In genomic region chr6:31822038-31822821, GRCh38 we compare ENCODE assay signal across 8 cellular contexts. TPM values are rescaled to one million over a fixed set of nuclear protein-coding genes. Genes with fewer than 3 reads are reported as not detected.
DNase-seq lines count a peak whose midpoint lies in the region; ATAC-seq and TF ChIP-seq lines count a peak whose summit lies in the region.

No MANE protein-coding gene starts in this region.

- peak overlapping the region; percentile 98 for H3K27ac Mint-ChIP-seq in WTC11

- peaks cover 71% of the 10 kb centered on the region for H3K4me1 Mint-ChIP-seq in WTC11

- POLR2A ChIA-PET in WTC11 (lab: Charles Lee), result interaction anchor here (1.0 to 1.3 kb wide), 2 partner anchors 12 to 15 kb away, joined by 4 to 10 read pairs; partner anchors contain the start of gene LSM2

- H3K9me3 Mint-ChIP-seq in WTC11, result no peaks in the 10 kb centered on the region; the same call in 1 of the 2 replicates

- no peaks in the 10 kb centered on the region; the same call in 1 of the 2 replicates for H3K27me3 Mint-ChIP-seq in WTC11 (ENCODE audit: low read depth)

- in situ Hi-C loops in GM18951 (cut with MboI; ENCODE audit: low sequenced_read_pairs, unreplicated experiment), result no loop called here

- H3K36me3 Mint-ChIP-seq in WTC11, result peaks cover 4% of the 10 kb centered on the region; the same call in 1 of the 2 replicates

- CTCF ChIA-PET in WTC11 (lab: Charles Lee), result interaction anchor here (0.6 to 2.1 kb wide), 5 partner anchors 15 to 130 kb away, joined by 3 to 9 read pairs (median 4); partner anchors contain the start of genes DDAH2 and LSM2

- H3K4me3 ChIP-seq in AG09309 (ENCODE audit: control insufficient read depth, low read depth, low read length) (peak overlapping the region; percentile 42), choroid plexus epithelial cell (ENCODE audit: low read depth, low read length) (peak overlapping the region; percentile 66)

- peak; percentile 48 for DNase-seq in AG09309 (ENCODE audit: low read depth)
- peak; percentile 91 for DNase-seq in M059J (ENCODE audit: low read depth)
- DNase-seq in WTC11 (ENCODE audit: low spot score), result peak; percentile 58
- peak; percentile 58 for DNase-seq in choroid plexus epithelial cell (ENCODE audit: low read depth)
- DNase-seq in kidney glomerular epithelial cell (lab: John Stamatoyannopoulos, UW), result peak; percentile 63
- DNase-seq in stimulated activated CD4-positive, alpha-beta T cell treated with anti-CD3 and anti-CD28 coated beads, Interleukin-12 subunit alpha, Interleukin-12 subunit beta, amount 100 ng/mL, for 4 hours, result peak; percentile 58
- no peak for DNase-seq in NCI-H2107 (lab: John Stamatoyannopoulos, UW)

- peak overlapping the region; percentile 91 for H3K4me3 Mint-ChIP-seq in WTC11

- peak; percentile 37 for TF ChIP-seq POLR2A in GM18951 (IDR thresholded peaks at IDR 0.05; ENCODE audit: extremely low read depth, insufficient read depth, insufficient read length)

- ATAC-seq in WTC11, result peak; percentile 7

- TF ChIP-seq CTCF in AG09309 (IDR thresholded peaks at IDR 0.05; ENCODE audit: control insufficient read depth, insufficient read depth, low read depth, low read length, missing control alignments) (no peak), WTC11 (IDR thresholded peaks at IDR 0.05) (no peak), choroid plexus epithelial cell (conservative IDR thresholded peaks at IDR 0.05; ENCODE audit: low read depth, low read length) (no peak)

TF ChIP-seq in WTC11, 78 proteins besides CTCF, POLR2A, EP300 and RAD21:
- TF ChIP-seq, protein P1, sequence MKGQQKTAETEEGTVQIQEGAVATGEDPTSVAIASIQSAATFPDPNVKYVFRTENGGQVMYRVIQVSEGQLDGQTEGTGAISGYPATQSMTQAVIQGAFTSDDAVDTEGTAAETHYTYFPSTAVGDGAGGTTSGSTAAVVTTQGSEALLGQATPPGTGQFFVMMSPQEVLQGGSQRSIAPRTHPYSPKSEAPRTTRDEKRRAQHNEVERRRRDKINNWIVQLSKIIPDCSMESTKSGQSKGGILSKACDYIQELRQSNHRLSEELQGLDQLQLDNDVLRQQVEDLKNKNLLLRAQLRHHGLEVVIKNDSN (CRISPR knock-in tag; IDR thresholded peaks at IDR 0.05), result peak; percentile 23; the same call in 1 of the 2 replicates
- no peak for TF ChIP-seq NFYB (CRISPR knock-in tag; conservative IDR thresholded peaks at IDR 0.05; ENCODE audit: low read depth)
- TF ChIP-seq GABPB1 (CRISPR knock-in tag; IDR thresholded peaks at IDR 0.05), result 0 out of 2 replicates have a peak, but pooled peaks have one; percentile 10
- TF ChIP-seq ZSCAN18 (CRISPR knock-in tag; IDR thresholded peaks at IDR 0.05), result no peak
- peak; percentile 95 for TF ChIP-seq NFE2L1 (CRISPR knock-in tag; IDR thresholded peaks at IDR 0.05)
- TF ChIP-seq ARID4B (CRISPR knock-in tag; IDR thresholded peaks at IDR 0.05; ENCODE audit: borderline replicate concordance), result no peak
- TF ChIP-seq PRRX2 (CRISPR knock-in tag; IDR thresholded peaks at IDR 0.05), result no peak

RNA-seq across cellular contexts. Expression of gene HSPA1B, which starts 5.3 kb away (rescaled TPM):
- total RNA-seq in M059J (2014; rRNA removed; shearing (Covaris generic)), result 185 and 359 TPM in 2 replicates
- 75.3 to 105 TPM (median 96.4 TPM) in 3 replicates for total RNA-seq in WTC11 (2021)

RNA-seq across cellular contexts. Expression of gene HSPA1A, which starts 6.9 kb away (rescaled TPM):
- total RNA-seq in M059J (2014; rRNA removed; shearing (Covaris generic)), result 163 and 238 TPM in 2 replicates
- 57.2 to 80.1 TPM (median 75.8 TPM) in 3 replicates for total RNA-seq in WTC11 (2021)

RNA-seq across cellular contexts. Expression of gene HSPA1L, which starts 7.1 kb away (rescaled TPM):
- 0.30 and 2.5 TPM in 2 replicates for total RNA-seq in M059J (2014; rRNA removed; shearing (Covaris generic))
- 1.2 to 2.1 TPM (median 1.9 TPM) in 3 replicates for total RNA-seq in WTC11 (2021)

RNA-seq across cellular contexts. Expression of gene LSM2, which starts 15.5 kb away (rescaled TPM):
- total RNA-seq in M059J (2014; rRNA removed; shearing (Covaris generic)), result 162 and 306 TPM in 2 replicates
- total RNA-seq in WTC11 (2021), result 104 to 121 TPM (median 119 TPM) in 3 replicates

RNA-seq across cellular contexts. Expression of gene VARS1, which starts 26.7 kb away (rescaled TPM):
- total RNA-seq in M059J (2014; rRNA removed; shearing (Covaris generic)), result 33.1 and 51.2 TPM in 2 replicates
- total RNA-seq in WTC11 (2021), result 147 to 177 TPM (median 161 TPM) in 3 replicates
